ENCODE assay signal across 19 cellular contexts in the genomic region with DNA sequence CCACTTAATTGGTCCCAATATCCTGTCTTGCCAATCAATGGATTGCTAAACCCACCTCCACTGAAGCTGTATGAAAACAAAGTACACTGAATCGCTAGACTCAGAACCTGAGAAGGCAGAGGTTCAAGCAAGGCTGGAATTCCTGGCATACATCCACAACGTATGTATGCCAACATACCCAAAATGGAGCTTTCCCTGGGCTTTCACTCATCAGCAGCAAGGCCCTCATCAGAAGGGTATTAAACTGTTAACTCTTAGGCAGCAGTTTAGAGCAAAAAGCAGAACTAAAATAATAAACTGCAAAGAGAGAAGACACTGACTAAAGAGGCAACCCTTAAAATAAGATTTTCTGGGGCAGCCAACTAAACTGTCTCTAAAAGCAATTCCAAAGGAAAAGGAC. TPM values are rescaled to one million over a fixed set of nuclear protein-coding genes. Genes with fewer than 3 reads are reported as not detected.
DNase-seq lines count a peak whose midpoint lies in the region; ATAC-seq, FAIRE-seq and TF ChIP-seq lines count a peak whose summit lies in the region.
"Had no signal": no experiment of that assay in that cellular context is flagged by ENCODE, and none has a peak within 500 bp of the region (broad histone marks: within the 10 kb centered on the region; RNA-seq: fewer than 3 reads in every experiment).

No MANE protein-coding gene starts in this region.

- H3K4me3 ChIP-seq in mesendoderm (ENCODE audit: low read length) = no peak overlapping the region
- H3K4me3 ChIP-seq: right atrium auricular region, transverse colon had no signal

- no peak for FAIRE-seq in D721Med (lab: Jason Lieb, UNC)
- FAIRE-seq: TTC549 had no signal

- H2BK15ac ChIP-seq in mesendoderm (replicated peaks; ENCODE audit: low read depth) = no peak overlapping the region

- H2BK120ac ChIP-seq in mesendoderm (ENCODE audit: low read depth, low read length) = no peak overlapping the region

- WGBS in mesendoderm (ENCODE audit: extremely low coverage, insufficient coverage, low lambda C conversion rate) = no CpG with 5 or more reads among the region's 2 CpGs

- intact Hi-C loops in CD4-positive, alpha-beta T cell (cut with DNase I, micrococcal nuclease) = loop anchor here in 1 of 2 experiments (2.0 kb wide), 1 partner anchor 13 kb away; the partner anchor contains the start of gene MED13L

- peak overlapping the region; percentile 50 for H3K27ac Mint-ChIP-seq in CD4-positive, alpha-beta T cell
- peak overlapping the region; percentile 54 for H3K27ac Mint-ChIP-seq in WTC11
- H3K27ac Mint-ChIP-seq: natural killer cell treated with Interleukin-12 subunit alpha and Interleukin-12 subunit beta and Interleukin-15 and Interleukin-18, amount 100 ng/mL, for 72 hours had no signal

- ATAC-seq in CD4-positive, alpha-beta T cell (ENCODE audit: poor library complexity) = no peak
- ATAC-seq in WTC11 (no peak), GM19328 (IDR thresholded peaks at IDR 0.05; ENCODE audit: unreplicated experiment) (no peak)
- ATAC-seq: natural killer cell treated with Interleukin-12 subunit alpha and Interleukin-12 subunit beta and Interleukin-15 and Interleukin-18, amount 100 ng/mL, for 72 hours had no signal

- no peak overlapping the region for H4K8ac ChIP-seq in mesendoderm (ENCODE audit: low read depth, low read length)

- H3K4me3 Mint-ChIP-seq in CD4-positive, alpha-beta T cell = peak overlapping the region; percentile 16
- no peak overlapping the region for H3K4me3 Mint-ChIP-seq in WTC11
- H3K4me3 Mint-ChIP-seq: natural killer cell treated with Interleukin-12 subunit alpha and Interleukin-12 subunit beta and Interleukin-15 and Interleukin-18, amount 100 ng/mL, for 72 hours had no signal

- H3K4me1 ChIP-seq in mesendoderm (ENCODE audit: control insufficient read depth, low read depth, low read length) = peaks cover 13% of the 10 kb centered on the region

- H3K27me3 ChIP-seq in CD4-positive, alpha-beta T cell (ENCODE audit: control insufficient read depth, insufficient read depth, low read length) = no peaks in the 10 kb centered on the region
- H3K27me3 ChIP-seq in mesendoderm (ENCODE audit: insufficient read depth, low read length, poor library complexity) = no peaks in the 10 kb centered on the region
- H3K27me3 ChIP-seq: right atrium auricular region, transverse colon had no signal

- H3K9me3 ChIP-seq in CD4-positive, alpha-beta T cell (ENCODE audit: control insufficient read depth, low read length) = no peaks in the 10 kb centered on the region
- H3K9me3 ChIP-seq: right atrium auricular region, transverse colon had no signal

- in situ Hi-C loops in KBM-7 (cut with MboI; ENCODE audit: low pct_unique_long_range_greater_than_20kb, low sequenced_read_pairs) = no loop called here

- no peak overlapping the region for H3K56ac ChIP-seq in mesendoderm (ENCODE audit: low read length)

- H4K5ac ChIP-seq in mesendoderm (ENCODE audit: low read length) = no peak overlapping the region

- CTCF ChIA-PET in CD4-positive, alpha-beta T cell (lab: Charles Lee) = no interaction called here
- CTCF ChIA-PET in WTC11 (lab: Charles Lee) = interaction anchor here (1.9 kb wide), 1 partner anchor 27 kb away, joined by 7 read pairs; no protein-coding TSS in a partner anchor

- no peaks in the 10 kb centered on the region for H3K27me3 Mint-ChIP-seq in CD4-positive, alpha-beta T cell
- H3K27me3 Mint-ChIP-seq in WTC11 (ENCODE audit: low read depth) = no peaks in the 10 kb centered on the region
- H3K27me3 Mint-ChIP-seq: CD4-positive, alpha-beta memory T cell; natural killer cell treated with Interleukin-12 subunit alpha and Interleukin-12 subunit beta and Interleukin-15 and Interleukin-18, amount 100 ng/mL, for 72 hours had no signal

- H2BK5ac ChIP-seq in mesendoderm (ENCODE audit: low read length) = no peak overlapping the region

- POLR2A ChIA-PET in CD4-positive, alpha-beta T cell (lab: Charles Lee) = no interaction called here
- POLR2A ChIA-PET in WTC11 (lab: Charles Lee) = interaction anchor here (0.8 kb wide), 1 partner anchor 11 kb away, joined by 6 read pairs; no protein-coding TSS in a partner anchor

- no peaks in the 10 kb centered on the region for H3K9me3 Mint-ChIP-seq in CD4-positive, alpha-beta T cell
- no peaks in the 10 kb centered on the region for H3K9me3 Mint-ChIP-seq in WTC11
- H3K9me3 Mint-ChIP-seq: CD4-positive, alpha-beta memory T cell; natural killer cell treated with Interleukin-12 subunit alpha and Interleukin-12 subunit beta and Interleukin-15 and Interleukin-18, amount 100 ng/mL, for 72 hours had no signal

- no peak overlapping the region for H3K9ac ChIP-seq in mesendoderm (ENCODE audit: low read length)

- H3K18ac ChIP-seq in mesendoderm (ENCODE audit: low read length) = no peak overlapping the region

- peaks cover 5% of the 10 kb centered on the region for H3K79me1 ChIP-seq in mesendoderm (ENCODE audit: low read length)

- peaks cover 18% of the 10 kb centered on the region for H3K4me1 Mint-ChIP-seq in CD4-positive, alpha-beta T cell (ENCODE audit: low read depth)
- H3K4me1 Mint-ChIP-seq in WTC11 = peaks cover 38% of the 10 kb centered on the region

- H3K36me3 Mint-ChIP-seq in CD4-positive, alpha-beta T cell (ENCODE audit: low read depth) = no peaks in the 10 kb centered on the region
- no peaks in the 10 kb centered on the region for H3K36me3 Mint-ChIP-seq in WTC11
- H3K36me3 Mint-ChIP-seq: CD4-positive, alpha-beta memory T cell; natural killer cell treated with Interleukin-12 subunit alpha and Interleukin-12 subunit beta and Interleukin-15 and Interleukin-18, amount 100 ng/mL, for 72 hours had no signal

- TF ChIP-seq CTCF in CD4-positive, alpha-beta T cell (IDR thresholded peaks at IDR 0.05) = no peak
- TF ChIP-seq CTCF in WTC11 (IDR thresholded peaks at IDR 0.05) (no peak), D721Med (IDR thresholded peaks at IDR 0.05; ENCODE audit: insufficient read depth, missing control alignments) (no peak), GM10266 (IDR thresholded peaks at IDR 0.05; ENCODE audit: control insufficient read depth, insufficient read depth, low read depth, missing control alignments) (no peak)

- H3K79me2 ChIP-seq in mesendoderm (ENCODE audit: control insufficient read depth, insufficient read depth, low read length) = peaks cover 76% of the 10 kb centered on the region

- H3K27ac ChIP-seq in CD4-positive, alpha-beta T cell (ENCODE audit: low read depth, low read length) = no peak overlapping the region
- H3K27ac ChIP-seq in mesendoderm (ENCODE audit: low read depth, low read length) = no peak overlapping the region
- H3K27ac ChIP-seq: right atrium auricular region, transverse colon had no signal

- no peak overlapping the region for H2AK5ac ChIP-seq in mesendoderm (ENCODE audit: low read length)

- H3K4ac ChIP-seq in mesendoderm (ENCODE audit: low read depth, low read length) = no peak overlapping the region

- H3K36me3 ChIP-seq in mesendoderm (ENCODE audit: control insufficient read depth, insufficient read depth, low read length) = no peaks in the 10 kb centered on the region
- H3K36me3 ChIP-seq: right atrium auricular region, transverse colon had no signal

- DNase-seq in CD4-positive, alpha-beta T cell = no peak
- DNase-seq in KBM-7 (peak; percentile 49), WTC11 (ENCODE audit: low spot score) (no peak), mesendoderm (peak; percentile 53), NCI-H187 (lab: John Stamatoyannopoulos, UW) (no peak), D721Med (ENCODE audit: insufficient read length, low spot score) (no peak), GM10266 (ENCODE audit: extremely low spot score) (no peak)
- DNase-seq: activated effector memory CD4-positive, alpha-beta T cell treated with Interleukin-2 at 50 U/mL for 16 hours; aorta; CD4-positive, alpha-beta memory T cell; GF-D8; NCI-H1436 treated with DMSO at 0.1 percent for 48 hours; SIG-M5; stimulated activated CD4-positive, alpha-beta T cell treated with anti-CD3 and anti-CD28 coated beads, Interleukin-2, amount 100 ng/mL, for 24 hours; transverse colon had no signal

- no peak overlapping the region for H3K4me2 ChIP-seq in mesendoderm (ENCODE audit: low read length)

- no peak overlapping the region for H3K23ac ChIP-seq in mesendoderm (ENCODE audit: low read length)

TF ChIP-seq in WTC11, 78 proteins besides CTCF, POLR2A, EP300 and RAD21 (continues in another document):
- no peak for TF ChIP-seq ZNF232 (CRISPR knock-in tag; IDR thresholded peaks at IDR 0.05)
- TF ChIP-seq ZNF281 (CRISPR knock-in tag; IDR thresholded peaks at IDR 0.05) = no peak
- TF ChIP-seq GTF2I (CRISPR knock-in tag; conservative IDR thresholded peaks at IDR 0.05) = no peak
- TF ChIP-seq RELA (CRISPR knock-in tag; IDR thresholded peaks at IDR 0.05; ENCODE audit: borderline replicate concordance) = no peak
- TF ChIP-seq, protein P1, sequence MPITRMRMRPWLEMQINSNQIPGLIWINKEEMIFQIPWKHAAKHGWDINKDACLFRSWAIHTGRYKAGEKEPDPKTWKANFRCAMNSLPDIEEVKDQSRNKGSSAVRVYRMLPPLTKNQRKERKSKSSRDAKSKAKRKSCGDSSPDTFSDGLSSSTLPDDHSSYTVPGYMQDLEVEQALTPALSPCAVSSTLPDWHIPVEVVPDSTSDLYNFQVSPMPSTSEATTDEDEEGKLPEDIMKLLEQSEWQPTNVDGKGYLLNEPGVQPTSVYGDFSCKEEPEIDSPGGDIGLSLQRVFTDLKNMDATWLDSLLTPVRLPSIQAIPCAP (CRISPR knock-in tag; IDR thresholded peaks at IDR 0.05) = no peak
- TF ChIP-seq SOX15 (CRISPR knock-in tag; IDR thresholded peaks at IDR 0.05) = no peak
- TF ChIP-seq MXD4 (CRISPR knock-in tag; IDR thresholded peaks at IDR 0.05; ENCODE audit: borderline replicate concordance) = no peak

RNA-seq across cellular contexts. Expression of gene MED13L, which starts 13.6 kb away (rescaled TPM):
- 100 to 1,000 TPM; 203 to 208 TPM for total RNA-seq in CD4-positive, alpha-beta T cell
- 53.3 to 80.5 TPM (median 55.5 TPM) in 3 replicates for total RNA-seq in WTC11 (2021)
- 25.0 TPM for polyA plus RNA-seq in mesendoderm (2013, experiment 1 of 2)
- 25.0 TPM for polyA plus RNA-seq in mesendoderm (2013, experiment 2 of 2)

Comparison
In these comparisons a context has a peak if more than half of its experiments do, and no peak if none do; other contexts are left out.
1. DNase-seq: peak in KBM-7 (single experiment) and mesendoderm (single experiment); none in CD4-positive, alpha-beta T cell (0 of 10), WTC11 (single experiment), NCI-H187 (0 of 2), D721Med (single experiment) and GM10266 (single experiment).